Comparison of ENCODE assay signal across 1 cellular context in the genomic region with DNA sequence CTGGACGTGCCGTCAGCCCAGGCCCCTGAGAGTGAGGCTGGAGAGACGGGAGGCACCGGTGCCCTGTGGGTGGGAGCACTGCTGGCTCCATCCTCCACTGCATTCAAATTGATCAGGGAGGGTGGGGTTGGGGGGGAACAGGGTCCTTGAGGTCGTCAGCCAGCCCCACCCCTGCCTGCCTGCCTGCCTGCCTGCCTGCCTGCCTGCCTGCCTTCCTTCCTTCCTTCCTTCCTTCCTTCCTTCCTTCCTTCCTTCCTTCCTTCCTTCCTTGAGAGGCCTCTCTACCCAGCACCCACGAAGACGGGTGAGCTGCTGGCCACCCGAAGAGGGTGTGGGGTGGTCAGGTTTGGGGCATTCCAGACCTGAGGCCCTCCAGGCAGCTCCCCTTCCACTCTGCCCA.
TF ChIP-seq lines count a peak whose summit lies in the region.

No MANE protein-coding gene starts in this region.

TF ChIP-seq in H1, 55 proteins besides CTCF, POLR2A, EP300 and RAD21 (continued from another document):
- TF ChIP-seq, protein P1, sequence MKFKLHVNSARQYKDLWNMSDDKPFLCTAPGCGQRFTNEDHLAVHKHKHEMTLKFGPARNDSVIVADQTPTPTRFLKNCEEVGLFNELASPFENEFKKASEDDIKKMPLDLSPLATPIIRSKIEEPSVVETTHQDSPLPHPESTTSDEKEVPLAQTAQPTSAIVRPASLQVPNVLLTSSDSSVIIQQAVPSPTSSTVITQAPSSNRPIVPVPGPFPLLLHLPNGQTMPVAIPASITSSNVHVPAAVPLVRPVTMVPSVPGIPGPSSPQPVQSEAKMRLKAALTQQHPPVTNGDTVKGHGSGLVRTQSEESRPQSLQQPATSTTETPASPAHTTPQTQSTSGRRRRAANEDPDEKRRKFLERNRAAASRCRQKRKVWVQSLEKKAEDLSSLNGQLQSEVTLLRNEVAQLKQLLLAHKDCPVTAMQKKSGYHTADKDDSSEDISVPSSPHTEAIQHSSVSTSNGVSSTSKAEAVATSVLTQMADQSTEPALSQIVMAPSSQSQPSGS (IDR thresholded peaks at IDR 0.05; ENCODE audit: low read length): no peak
- TF ChIP-seq CBX5 (IDR thresholded peaks at IDR 0.05; ENCODE audit: low read depth, low read length): no peak
- TF ChIP-seq KDM4A (IDR thresholded peaks at IDR 0.05; ENCODE audit: low read depth, low read length, severe bottlenecking): no peak
- TF ChIP-seq EZH2 (IDR thresholded peaks at IDR 0.05; ENCODE audit: low read depth, low read length, severe bottlenecking): no peak
- TF ChIP-seq HDAC6 (IDR thresholded peaks at IDR 0.05; ENCODE audit: low read depth, low read length): no peak
- no peak for TF ChIP-seq SRF (IDR thresholded peaks at IDR 0.05; ENCODE audit: low read depth, low read length)
- no peak for TF ChIP-seq BCL11A (IDR thresholded peaks at IDR 0.05; ENCODE audit: low read depth in 2 of 2, low read length in 2 of 2)
- no peak for TF ChIP-seq NRF1 (IDR thresholded peaks at IDR 0.05; ENCODE audit: low read depth, low read length)
- TF ChIP-seq GABPA (IDR thresholded peaks at IDR 0.05; ENCODE audit: borderline replicate concordance, insufficient read depth, low read length): no peak
- TF ChIP-seq EGR1 (IDR thresholded peaks at IDR 0.05; ENCODE audit: borderline replicate concordance, low read depth, low read length): no peak
- no peak for TF ChIP-seq ZNF274 (IDR thresholded peaks at IDR 0.05; ENCODE audit: borderline replicate concordance, extremely low read depth, low read length)
- no peak for TF ChIP-seq JUN (IDR thresholded peaks at IDR 0.05; ENCODE audit: low read depth, low read length)
- no peak for TF ChIP-seq SAP30 (IDR thresholded peaks at IDR 0.05; ENCODE audit: insufficient read depth, insufficient replicate concordance, low read length)
- no peak for TF ChIP-seq TAF1 (IDR thresholded peaks at IDR 0.05; ENCODE audit: low read depth, low read length)
- no peak for TF ChIP-seq PHF8 (conservative IDR thresholded peaks at IDR 0.05; ENCODE audit: low read depth, low read length)
- no peak for TF ChIP-seq TAF7 (optimal IDR thresholded peaks at IDR 0.05; ENCODE audit: borderline replicate concordance, low read depth, low read length)
- TF ChIP-seq SIX5 (IDR thresholded peaks at IDR 0.05; ENCODE audit: low read depth, low read length): no peak
